8 cellular contexts compared by ENCODE assay signal in genomic region chr12:57631566-57632368, GRCh38. TPM values are rescaled to one million over a fixed set of nuclear protein-coding genes. Genes with fewer than 3 reads are reported as not detected.
DNase-seq lines count a peak whose midpoint lies in the region; ATAC-seq and TF ChIP-seq lines count a peak whose summit lies in the region.

No MANE protein-coding gene starts in this region.

- TF ChIP-seq CTCF in WI38 (IDR thresholded peaks at IDR 0.05; ENCODE audit: low read depth, low read length), result no peak

- DNase-seq in DMS53 (lab: John Stamatoyannopoulos, UW) (peak; percentile 64), DMS53 treated with DMSO at 0.1 percent for 48 hours (lab: John Stamatoyannopoulos, UW; ENCODE audit: unreplicated experiment) (no peak), cardiac septum (ENCODE audit: low spot score) (peak; percentile 62), skeletal muscle cell (ENCODE audit: low read depth) (no peak), NOMO-1 treated with DMSO at 0.1 percent for 48 hours (lab: John Stamatoyannopoulos, UW; ENCODE audit: unreplicated experiment) (no peak), SW 1271 (lab: John Stamatoyannopoulos, UW) (no peak)

- ATAC-seq in GM21619 (IDR thresholded peaks at IDR 0.05; ENCODE audit: unreplicated experiment), result no peak

- intact Hi-C loops in cardiac septum (cut with DNase I), result no loop called here

- H3K4me3 ChIP-seq in WI38 (ENCODE audit: low read depth, low read length) (peak overlapping the region; percentile 62), skeletal muscle cell (ENCODE audit: low read depth, low read length) (peak overlapping the region; percentile 54)

RNA-seq across cellular contexts. Expression of gene B4GALNT1, which starts 1.2 kb away (rescaled TPM):
- total RNA-seq in cardiac septum, result 11.1 TPM

RNA-seq across cellular contexts. Expression of gene ARHGEF25, which starts 20.5 kb away (rescaled TPM):
- total RNA-seq in cardiac septum, result 15.0 TPM

RNA-seq across cellular contexts. Expression of gene DTX3, which starts 27.1 kb away (rescaled TPM):
- total RNA-seq in cardiac septum, result 31.0 TPM

RNA-seq across cellular contexts. Expression of gene PIP4K2C, which starts 40.8 kb away (rescaled TPM):
- 17.9 TPM for total RNA-seq in cardiac septum

Comparison
In these comparisons a context has a peak if more than half of its experiments do, and no peak if none do; other contexts are left out.
1. DNase-seq: peak in DMS53 (single experiment) and cardiac septum (single experiment); none in DMS53 treated with DMSO at 0.1 percent for 48 hours (single experiment), skeletal muscle cell (single experiment), NOMO-1 treated with DMSO at 0.1 percent for 48 hours (single experiment) and SW 1271 (0 of 2).